ENCODE assay signal across 26 cellular contexts in the genomic region with DNA sequence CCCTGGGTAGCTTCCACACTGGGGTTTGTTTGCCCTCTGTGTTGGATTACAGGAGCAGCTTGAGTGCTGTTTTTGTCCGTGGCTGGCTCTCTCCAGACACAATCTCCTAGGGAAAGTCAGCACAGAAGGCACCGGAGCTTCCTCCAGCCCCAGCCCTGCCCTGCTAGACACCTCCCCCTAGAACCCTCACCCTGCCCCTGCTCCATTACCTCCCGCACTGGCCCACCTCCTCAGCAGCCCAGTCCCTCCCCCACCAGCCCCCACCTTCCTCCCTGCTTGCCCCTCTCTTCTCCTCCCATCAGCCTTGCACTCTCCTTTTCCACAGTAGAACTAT.
"Had no signal": no experiment of that assay in that cellular context is flagged by ENCODE, and none has a peak within 500 bp of the region (broad histone marks: within the 10 kb centered on the region; RNA-seq: fewer than 3 reads in every experiment).

No MANE protein-coding gene starts in this region.

- H3K27me3 ChIP-seq: dorsolateral prefrontal cortex, transverse colon, uterus had no signal

- FAIRE-seq: colon, endothelial cell of umbilical vein, kidney, TTC549 had no signal

- H3K4me1 ChIP-seq: sigmoid colon, transverse colon, uterus had no signal

- H3K9me3 ChIP-seq: sigmoid colon, transverse colon, uterus had no signal

- H3K4me3 ChIP-seq: dorsolateral prefrontal cortex, sigmoid colon, SK-N-MC, smooth muscle cell, transverse colon, uterus had no signal

- ATAC-seq: effector memory CD8-positive, alpha-beta T cell; left colon had no signal

- H3K27ac ChIP-seq: dorsolateral prefrontal cortex, sigmoid colon, SK-N-MC, transverse colon, uterus, WERI-Rb-1 had no signal

- H3K36me3 ChIP-seq: sigmoid colon, transverse colon, uterus, WERI-Rb-1 had no signal

- DNase-seq: activated effector memory CD4-positive, alpha-beta T cell treated with Interleukin-2 at 50 U/mL for 16 hours; activated naive CD4-positive, alpha-beta T cell treated with Interleukin-2 at 50 U/mL for 16 hours; activated T-cell treated with anti-CD3 and anti-CD28 coated beads for 4 hours; anterior cingulate cortex; effector memory CD8-positive, alpha-beta T cell; foreskin fibroblast; hypothalamus; immature natural killer cell; kidney; mammary epithelial cell; sigmoid colon; stimulated activated CD4-positive, alpha-beta T cell treated with anti-CD3 and anti-CD28 coated beads, Interleukin-15, amount 100 ng/mL, for 24 hours; stimulated activated CD4-positive, alpha-beta T cell treated with anti-CD3 and anti-CD28 coated beads, Interleukin-2, amount 100 ng/mL, for 24 hours; stimulated activated naive CD4-positive, alpha-beta T cell treated with Interleukin-2 at 50 U/mL for 16 hours; SW 1271; T-helper 9 cell; transverse colon; WERI-Rb-1 had no signal
